ENCODE assay signal across 8 cellular contexts in genomic region chr3:123258811-123259420, GRCh38. TPM values are rescaled to one million over a fixed set of nuclear protein-coding genes. Genes with fewer than 3 reads are reported as not detected.
DNase-seq lines count a peak whose midpoint lies in the region; ATAC-seq and TF ChIP-seq lines count a peak whose summit lies in the region.

No MANE protein-coding gene starts in this region.

- no peaks in the 10 kb centered on the region for H3K9me3 Mint-ChIP-seq in naive thymus-derived CD4-positive, alpha-beta T cell
- no peaks in the 10 kb centered on the region for H3K9me3 Mint-ChIP-seq in activated CD4-positive, alpha-beta T cell treated with anti-CD3 and anti-CD28 coated beads, Interleukin-2, amount 10 ng/mL, durations not matched to agents 24 days and 14 days

- in situ Hi-C loops in Caki2 (cut with HindIII; ENCODE audit: low pct_unique_long_range_greater_than_20kb, low sequenced_read_pairs) = no loop called here

- POLR2A ChIA-PET in naive thymus-derived CD4-positive, alpha-beta T cell (lab: Charles Lee) = no interaction called here

- TF ChIP-seq CTCF in OCI-LY3 (IDR thresholded peaks at IDR 0.05; ENCODE audit: low read depth, low read length) (peak; percentile 68), dorsolateral prefrontal cortex (IDR thresholded peaks at IDR 0.05 in 54 of 56, conservative IDR thresholded peaks at IDR 0.05 in 2 of 56; ENCODE audit: low read depth in 1 of 56, partially characterized antibody in 56 of 56) (peak; percentile 42 to 85 (median 67))

- H3K27ac ChIP-seq in OCI-LY3 (ENCODE audit: low read length) (no peak overlapping the region), dorsolateral prefrontal cortex (no peak overlapping the region)
- H3K27ac ChIP-seq in naive thymus-derived CD4-positive, alpha-beta T cell (ENCODE audit: low read depth, low read length) = no peak overlapping the region

- peak overlapping the region in 1 of 9 donors; percentile 74 for H3K27ac Mint-ChIP-seq in naive thymus-derived CD4-positive, alpha-beta T cell
- H3K27ac Mint-ChIP-seq in activated CD4-positive, alpha-beta T cell treated with anti-CD3 and anti-CD28 coated beads, Interleukin-2, amount 10 ng/mL, durations not matched to agents 24 days and 14 days = no peak overlapping the region

- no peaks in the 10 kb centered on the region for H3K4me1 ChIP-seq in OCI-LY3 (ENCODE audit: low read length)
- H3K4me1 ChIP-seq in naive thymus-derived CD4-positive, alpha-beta T cell (ENCODE audit: control insufficient read depth in 2 of 2, insufficient read depth in 2 of 2, low read length in 2 of 2) = no peaks in the 10 kb centered on the region

- H3K27me3 Mint-ChIP-seq in naive thymus-derived CD4-positive, alpha-beta T cell = no peaks in the 10 kb centered on the region
- no peaks in the 10 kb centered on the region for H3K27me3 Mint-ChIP-seq in activated CD4-positive, alpha-beta T cell treated with anti-CD3 and anti-CD28 coated beads, Interleukin-2, amount 10 ng/mL, durations not matched to agents 24 days and 14 days

- H3K36me3 ChIP-seq in OCI-LY3 (replicated peaks; ENCODE audit: low read depth, low read length) = no peaks in the 10 kb centered on the region
- H3K36me3 ChIP-seq in naive thymus-derived CD4-positive, alpha-beta T cell (ENCODE audit: control insufficient read depth in 2 of 3, insufficient read depth in 3 of 3, low read length in 3 of 3) = peaks cover 0 to 7% (median 0%) of the 10 kb centered on the region in 3 experiments

- peaks cover 0 to 11% (median 0%) of the 10 kb centered on the region in 7 donors for H3K4me1 Mint-ChIP-seq in naive thymus-derived CD4-positive, alpha-beta T cell
- H3K4me1 Mint-ChIP-seq in activated CD4-positive, alpha-beta T cell treated with anti-CD3 and anti-CD28 coated beads, Interleukin-2, amount 10 ng/mL, durations not matched to agents 24 days and 14 days = peaks cover 7% of the 10 kb centered on the region

- H3K4me2 ChIP-seq in OCI-LY3 (ENCODE audit: low read length) = no peak overlapping the region

- DNase-seq in Caki2 (ENCODE audit: low read depth) (peak; percentile 30), HPDE6-E6E7 (ENCODE audit: extremely low spot score) (peak; percentile 16), dorsolateral prefrontal cortex (no peak)
- peak in 5 of 9 donors; percentile 13 to 32 (median 21) for DNase-seq in naive thymus-derived CD4-positive, alpha-beta T cell
- no peak for DNase-seq in NK-92 treated with Interleukin-12 subunit alpha and Interleukin-12 subunit beta, amount 100 ng/mL, for 24 hours (lab: John Stamatoyannopoulos, UW)
- DNase-seq in activated CD4-positive, alpha-beta T cell treated with anti-CD3 and anti-CD28 coated beads, Interleukin-2, amount 10 ng/mL, durations not matched to agents 24 days and 14 days = no peak

- H3K27me3 ChIP-seq in OCI-LY3 (ENCODE audit: low read depth, low read length) = no peaks in the 10 kb centered on the region
- no peaks in the 10 kb centered on the region for H3K27me3 ChIP-seq in dorsolateral prefrontal cortex
- H3K27me3 ChIP-seq in naive thymus-derived CD4-positive, alpha-beta T cell (ENCODE audit: control insufficient read depth in 2 of 2, insufficient read depth in 2 of 2, low read length in 2 of 2) = no peaks in the 10 kb centered on the region

- no peaks in the 10 kb centered on the region for H3K9me3 ChIP-seq in OCI-LY3 (ENCODE audit: insufficient read depth, low read length)
- H3K9me3 ChIP-seq in naive thymus-derived CD4-positive, alpha-beta T cell (ENCODE audit: control insufficient read depth in 2 of 3, low read length in 3 of 3) = no peaks in the 10 kb centered on the region

- H3K9ac ChIP-seq in OCI-LY3 (ENCODE audit: low read length) = no peak overlapping the region

- H3K4me3 ChIP-seq in OCI-LY3 (ENCODE audit: low read length) = no peak overlapping the region
- H3K4me3 ChIP-seq in dorsolateral prefrontal cortex = no peak overlapping the region
- H3K4me3 ChIP-seq in naive thymus-derived CD4-positive, alpha-beta T cell (ENCODE audit: low read length) = no peak overlapping the region

- peak; percentile 78 for ATAC-seq in naive thymus-derived CD4-positive, alpha-beta T cell
- no peak for ATAC-seq in GM18870 (IDR thresholded peaks at IDR 0.05; ENCODE audit: unreplicated experiment)

- CTCF ChIA-PET in naive thymus-derived CD4-positive, alpha-beta T cell (lab: Charles Lee) = no interaction called here

- no peak overlapping the region for H3K4me3 Mint-ChIP-seq in naive thymus-derived CD4-positive, alpha-beta T cell
- no peak overlapping the region for H3K4me3 Mint-ChIP-seq in activated CD4-positive, alpha-beta T cell treated with anti-CD3 and anti-CD28 coated beads, Interleukin-2, amount 10 ng/mL, durations not matched to agents 24 days and 14 days

- no peaks in the 10 kb centered on the region for H3K79me2 ChIP-seq in OCI-LY3 (ENCODE audit: low read length)

- H4K20me1 ChIP-seq in OCI-LY3 (ENCODE audit: insufficient read depth, low read length) = no peaks in the 10 kb centered on the region

- H2AFZ ChIP-seq in OCI-LY3 (ENCODE audit: low read depth, low read length) = no peak overlapping the region

- intact Hi-C loops in dorsolateral prefrontal cortex (cut with DNase I) = loop anchor here in 1 of 2 donors (5.0 to 10.0 kb wide), 2 partner anchors 234 to 317 kb away; partner anchors contain the start of gene SEMA5B
- intact Hi-C loops in naive thymus-derived CD4-positive, alpha-beta T cell (cut with micrococcal nuclease) = loop anchor here (1.0 to 10.0 kb wide), 6 partner anchors 230 to 1713 kb away; no protein-coding TSS in a partner anchor
- intact Hi-C loops in activated CD4-positive, alpha-beta T cell treated with anti-CD3 and anti-CD28 coated beads, Interleukin-2, amount 10 ng/mL, durations not matched to agents 24 days and 14 days (cut with micrococcal nuclease) = loop anchor here (2.0 to 5.0 kb wide), 2 partner anchors 232 to 316 kb away; partner anchors contain the start of gene SEMA5B

- peaks cover 0 to 25% (median 5%) of the 10 kb centered on the region in 5 donors for H3K36me3 Mint-ChIP-seq in naive thymus-derived CD4-positive, alpha-beta T cell
- peaks cover 8% of the 10 kb centered on the region for H3K36me3 Mint-ChIP-seq in activated CD4-positive, alpha-beta T cell treated with anti-CD3 and anti-CD28 coated beads, Interleukin-2, amount 10 ng/mL, durations not matched to agents 24 days and 14 days (ENCODE audit: low read depth)

RNA-seq across cellular contexts. Expression of gene SEC22A, which starts 57.2 kb away (rescaled TPM):
- 21.7 and 62.8 TPM in 2 replicates for total RNA-seq in Caki2 (2014; rRNA removed; shearing (Covaris generic); ENCODE audit: low replicate concordance)
- 10 to 100 TPM in 119 of 120 experiments, 1 to 10 TPM in 1; 9.2 to 25.3 (median 18.7) TPM for total RNA-seq in dorsolateral prefrontal cortex
- 10 to 100 TPM; 15.0 to 20.1 (median 17.1) TPM for total RNA-seq in naive thymus-derived CD4-positive, alpha-beta T cell
- 10 to 100 TPM; 14.0 to 15.4 TPM for polyA plus RNA-seq in naive thymus-derived CD4-positive, alpha-beta T cell
- 16.3 and 18.7 TPM in 2 replicates for total RNA-seq in activated CD4-positive, alpha-beta T cell treated with anti-CD3 and anti-CD28 coated beads, Interleukin-2, amount 10 ng/mL, durations not matched to agents 24 days and 14 days

Comparison
In these comparisons a context has a peak if more than half of its experiments do, and no peak if none do; other contexts are left out.
1. DNase-seq: peak in Caki2 (single experiment), HPDE6-E6E7 (single experiment) and naive thymus-derived CD4-positive, alpha-beta T cell (5 of 9); none in dorsolateral prefrontal cortex (0 of 10), NK-92 treated with Interleukin-12 subunit alpha and Interleukin-12 subunit beta, amount 100 ng/mL, for 24 hours (single experiment) and activated CD4-positive, alpha-beta T cell treated with anti-CD3 and anti-CD28 coated beads, Interleukin-2, amount 10 ng/mL, durations not matched to agents 24 days and 14 days (single experiment).